28 cellular contexts compared by ENCODE assay signal in the genomic region with DNA sequence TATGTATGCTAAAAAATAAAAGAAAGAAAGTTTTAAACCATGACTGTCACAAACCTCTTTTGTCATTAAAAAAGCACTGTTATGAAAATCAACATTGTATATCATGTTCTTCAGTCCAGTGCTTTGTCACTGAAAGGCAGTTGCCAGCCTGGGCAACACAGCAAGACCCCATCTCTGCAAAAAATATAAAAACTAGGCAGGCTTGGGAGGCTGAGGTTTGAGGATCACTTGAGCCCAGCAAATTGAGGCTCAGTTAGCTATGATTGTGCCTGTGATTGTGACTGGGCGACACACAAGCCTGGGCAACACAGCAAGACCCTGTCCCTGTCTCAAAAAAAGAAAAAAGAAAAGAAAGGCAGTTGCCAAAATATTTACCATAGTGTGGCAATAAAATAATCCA.
"Had no signal": no experiment of that assay in that cellular context is flagged by ENCODE, and none has a peak within 500 bp of the region (broad histone marks: within the 10 kb centered on the region; RNA-seq: fewer than 3 reads in every experiment).

No MANE protein-coding gene starts in this region.

- H3K4me1 ChIP-seq: colonic mucosa, gastrocnemius medialis, lower lobe of right lung had no signal

- H3K9me3 Mint-ChIP-seq: dendritic cell treated with granulocyte-macrophage colony-stimulating factor and Interleukin-4, amounts not matched to agents 40 ng/mL and 50 ng/mL, for 4 days; effector memory CD8-positive, alpha-beta T cell; endodermal cell; naive B cell; naive thymus-derived CD8-positive, alpha-beta T cell had no signal

- H3K27me3 ChIP-seq: colonic mucosa, esophagus squamous epithelium, gastrocnemius medialis had no signal

- H3K9me3 ChIP-seq: colonic mucosa, esophagus squamous epithelium, gastrocnemius medialis, heart right ventricle, lower lobe of right lung, mucosa of descending colon had no signal

- H3K4me3 Mint-ChIP-seq: dendritic cell treated with granulocyte-macrophage colony-stimulating factor and Interleukin-4, amounts not matched to agents 40 ng/mL and 50 ng/mL, for 4 days; effector memory CD8-positive, alpha-beta T cell; endodermal cell; naive B cell; naive thymus-derived CD8-positive, alpha-beta T cell had no signal

- H3K36me3 ChIP-seq: colonic mucosa, esophagus squamous epithelium, gastrocnemius medialis, heart right ventricle, lower lobe of right lung had no signal

- H3K36me3 Mint-ChIP-seq: naive B cell; naive thymus-derived CD8-positive, alpha-beta T cell had no signal

- H3K4me1 Mint-ChIP-seq: naive B cell; naive thymus-derived CD8-positive, alpha-beta T cell had no signal

- ATAC-seq: effector memory CD8-positive, alpha-beta T cell; esophagus mucosa; gastrocnemius medialis; heart right ventricle; left colon; left lobe of liver; left ventricle myocardium superior; lower lobe of right lung; mucosa of descending colon; naive thymus-derived CD8-positive, alpha-beta T cell had no signal

- H3K4me3 ChIP-seq: colonic mucosa, esophagus squamous epithelium, gastrocnemius medialis, heart right ventricle, lower lobe of right lung, mucosa of descending colon had no signal

- H3K27ac ChIP-seq: colonic mucosa, epithelial cell of prostate, esophagus squamous epithelium, gastrocnemius medialis, heart right ventricle, lower lobe of right lung had no signal

- H3K27ac Mint-ChIP-seq: dendritic cell treated with granulocyte-macrophage colony-stimulating factor and Interleukin-4, amounts not matched to agents 40 ng/mL and 50 ng/mL, for 4 days; endodermal cell; naive thymus-derived CD8-positive, alpha-beta T cell had no signal

- FAIRE-seq: endometrium, kidney had no signal

- DNase-seq: colonic mucosa; cortex of kidney; effector CD8-positive, alpha-beta T cell; effector memory CD8-positive, alpha-beta T cell; erythroblast; esophagus squamous epithelium; foreskin fibroblast; foreskin melanocyte; gastrocnemius medialis; glutamatergic neuron; head of caudate nucleus; heart right ventricle; hippocampal formation; islet precursor cell; kidney; kidney glomerular epithelial cell; left colon; left ventricle myocardium superior; lower lobe of right lung; mucosa of descending colon; naive B cell; naive thymus-derived CD8-positive, alpha-beta T cell had no signal
